In the genomic region with DNA sequence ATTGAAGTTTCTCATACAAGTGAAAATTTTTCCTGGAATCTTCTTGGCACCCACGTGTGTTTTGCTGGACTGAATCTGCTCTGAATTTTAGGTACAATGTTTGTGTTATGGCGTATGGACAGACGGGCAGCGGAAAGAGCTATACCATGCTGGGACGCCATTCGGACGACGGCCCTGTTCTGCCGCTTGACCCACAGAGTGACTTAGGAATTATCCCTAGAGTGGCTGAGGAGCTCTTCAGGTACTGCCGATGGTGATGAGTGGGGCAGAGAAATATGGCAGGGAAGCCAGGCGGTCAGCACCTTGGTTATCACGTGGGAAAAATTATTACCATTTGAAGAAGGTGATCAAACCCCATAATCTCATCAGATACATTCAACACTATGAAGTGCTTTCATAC, we compare ENCODE assay signal across 23 cellular contexts. TPM values are rescaled to one million over a fixed set of nuclear protein-coding genes. Genes with fewer than 3 reads are reported as not detected.
A peak's percentile ranks its signal among the peaks of the same experiment; 100 is the strongest.
DNase-seq lines count a peak whose midpoint lies in the region; ATAC-seq and TF ChIP-seq lines count a peak whose summit lies in the region.
"Had no signal": no experiment of that assay in that cellular context is flagged by ENCODE, and none has a peak within 500 bp of the region (broad histone marks: within the 10 kb centered on the region; RNA-seq: fewer than 3 reads in every experiment).

No MANE protein-coding gene starts in this region.

- H3K9me3 ChIP-seq in left ventricle myocardium inferior (replicated peaks), result peaks cover 3% of the 10 kb centered on the region
- H3K9me3 ChIP-seq: A549 had no signal

- TF ChIP-seq CTCF in left ventricle myocardium inferior (IDR thresholded peaks at IDR 0.05; ENCODE audit: borderline replicate concordance) (no peak), neural crest cell (conservative IDR thresholded peaks at IDR 0.05) (no peak)

- peaks cover 16% of the 10 kb centered on the region for H3K27me3 ChIP-seq in left ventricle myocardium inferior (ENCODE audit: low read depth)
- H3K27me3 ChIP-seq: BE2C had no signal

- ATAC-seq in left ventricle myocardium superior (no peak), HG02798 (IDR thresholded peaks at IDR 0.05; ENCODE audit: poor library complexity, unreplicated experiment) (no peak)
- ATAC-seq: A549, HCT116 had no signal

- H3K27ac ChIP-seq in left ventricle myocardium inferior (replicated peaks), result peak overlapping the region; percentile 92
- H3K27ac ChIP-seq: A549 had no signal

- intact Hi-C loops in left ventricle myocardium inferior (cut with micrococcal nuclease), result no loop called here
- intact Hi-C loops in left ventricle myocardium superior (cut with micrococcal nuclease), result no loop called here

- H3K4me3 ChIP-seq in left ventricle myocardium inferior, result no peak overlapping the region
- H3K4me3 ChIP-seq: A549 had no signal

- peaks cover 17% of the 10 kb centered on the region for H3K36me3 Mint-ChIP-seq in neural crest cell (ENCODE audit: low read depth)
- H3K36me3 Mint-ChIP-seq: CD4-positive, CD25-positive, alpha-beta regulatory T cell had no signal

- H3K9me3 Mint-ChIP-seq in neural crest cell, result peaks cover 9% of the 10 kb centered on the region

- H3K4me1 ChIP-seq in left ventricle myocardium inferior, result peaks cover 74% of the 10 kb centered on the region
- H3K4me1 ChIP-seq: BE2C had no signal

- no peaks in the 10 kb centered on the region for H3K36me3 ChIP-seq in left ventricle myocardium inferior
- H3K36me3 ChIP-seq: BE2C had no signal

- no peak for DNase-seq in left ventricle myocardium inferior
- DNase-seq in left ventricle myocardium superior, result no peak
- peak; percentile 23 for DNase-seq in ecto neural progenitor cell (ENCODE audit: low spot score)
- no peak for DNase-seq in neural crest cell (ENCODE audit: low read depth, low spot score)
- peak; percentile 29 for DNase-seq in ureter (ENCODE audit: low spot score)
- no peak for DNase-seq in NCI-H1417 (lab: John Stamatoyannopoulos, UW)
- no peak for DNase-seq in NCI-H2227 (lab: John Stamatoyannopoulos, UW; ENCODE audit: unreplicated experiment)
- DNase-seq: BE2C; CD4-positive, CD25-positive, alpha-beta regulatory T cell; EL; GF-D8; Karpas-422; NCI-H1694 treated with DMSO at 0.1 percent for 48 hours; NCI-H2081 treated with DMSO at 0.1 percent for 48 hours; NCI-H2171 treated with DMSO at 0.1 percent for 48 hours; NCI-H446; NCI-H526 treated with DMSO at 0.1 percent for 48 hours; OCI-M1 had no signal

- peak overlapping the region; percentile 44 for H3K4me3 Mint-ChIP-seq in neural crest cell
- H3K4me3 Mint-ChIP-seq: CD4-positive, CD25-positive, alpha-beta regulatory T cell had no signal

- H3K27ac Mint-ChIP-seq in neural crest cell (ENCODE audit: unreplicated experiment), result no peak overlapping the region
- H3K27ac Mint-ChIP-seq: CD4-positive, CD25-positive, alpha-beta regulatory T cell had no signal

- peaks cover 20% of the 10 kb centered on the region for H3K27me3 Mint-ChIP-seq in neural crest cell (ENCODE audit: low read depth)

- H3K4me1 Mint-ChIP-seq in neural crest cell, result peaks cover 46% of the 10 kb centered on the region

RNA-seq across cellular contexts. Expression of gene KIF25, which starts 36.3 kb away (rescaled TPM):
- total RNA-seq in left ventricle myocardium inferior, result 0.22 TPM
- total RNA-seq in left ventricle myocardium superior, result not detected
- total RNA-seq in neural crest cell, result 0.72 and 1.0 TPM in 2 replicates
- total RNA-seq in ureter, result not detected
- total RNA-seq: CD4-positive, CD25-positive, alpha-beta regulatory T cell; M059J had no signal

RNA-seq across cellular contexts. Expression of gene FRMD1, which starts 45.2 kb away (rescaled TPM):
- total RNA-seq in left ventricle myocardium inferior (0.16 TPM), left ventricle myocardium superior (0.45 TPM), neural crest cell (not detected in 2 replicates), ureter (0.52 TPM)
- total RNA-seq: CD4-positive, CD25-positive, alpha-beta regulatory T cell; H1; M059J had no signal

Comparison
In these comparisons a context has a peak if more than half of its experiments do, and no peak if none do; other contexts are left out.
1. DNase-seq: peak in ecto neural progenitor cell (single experiment) and ureter (single experiment); none in left ventricle myocardium inferior (single experiment), left ventricle myocardium superior (single experiment), neural crest cell (single experiment), NCI-H1417 (0 of 3) and NCI-H2227 (single experiment).